In the genomic region with DNA sequence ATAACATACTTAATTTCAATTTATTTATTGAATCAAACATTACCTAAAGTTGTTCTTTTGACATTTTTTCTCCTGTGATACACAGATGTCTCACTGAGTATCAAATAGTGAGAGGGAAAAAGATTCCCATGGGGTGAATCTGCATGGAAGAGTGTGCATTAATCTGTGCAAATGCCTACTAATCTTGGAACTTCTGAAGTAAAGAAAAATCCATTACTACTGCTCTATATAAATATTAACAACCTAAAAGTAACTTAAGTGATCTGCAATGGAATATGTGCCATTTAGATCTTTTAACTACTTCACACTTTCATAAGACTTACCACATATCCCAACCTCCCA, we compare ENCODE assay signal across 28 cellular contexts.
"Had no signal": no experiment of that assay in that cellular context is flagged by ENCODE, and none has a peak within 500 bp of the region (broad histone marks: within the 10 kb centered on the region; RNA-seq: fewer than 3 reads in every experiment).

No MANE protein-coding gene starts in this region.

- H3K9ac ChIP-seq: neural progenitor cell, parathyroid adenoma had no signal

- FAIRE-seq: small intestine had no signal

- H3K9me3 ChIP-seq: ovary, psoas muscle, right lobe of liver, sigmoid colon, stomach, thoracic aorta, thyroid gland, tibial nerve, upper lobe of right lung, uterus had no signal

- H3K4me2 ChIP-seq: neural progenitor cell had no signal

- ATAC-seq: natural killer cell; stimulated activated effector memory CD8-positive, alpha-beta T cell treated with anti-CD3 and anti-CD28 coated beads, Interleukin-12 subunit alpha, Interleukin-12 subunit beta, amount 100 ng/mL, for 72 hours; stimulated activated naive B cell treated with anti-CD40 and anti-IgM and Interleukin-4, amounts not matched to agents 10 μg/mL and 1 μg/mL and 100 μg/mL, for 72 hours had no signal

- H2AFZ ChIP-seq: neural progenitor cell, parathyroid adenoma had no signal

- H3K4me3 Mint-ChIP-seq: natural killer cell; nephron; neural progenitor cell; stimulated activated effector memory CD8-positive, alpha-beta T cell treated with anti-CD3 and anti-CD28 coated beads, Interleukin-12 subunit alpha, Interleukin-12 subunit beta, amount 100 ng/mL, for 72 hours; stimulated activated naive B cell treated with anti-CD40 and anti-IgM and Interleukin-4, amounts not matched to agents 10 μg/mL and 1 μg/mL and 100 μg/mL, for 72 hours; stimulated activated naive CD8-positive, alpha-beta T cell treated with anti-CD3 and anti-CD28 coated beads, Interleukin-15, Interleukin-2, amounts not matched to agents 100 ng/mL and 50 ng/mL, for 24 hours; type B pancreatic cell had no signal

- H3K9me3 Mint-ChIP-seq: nephron; stimulated activated effector memory CD8-positive, alpha-beta T cell treated with anti-CD3 and anti-CD28 coated beads, Interleukin-12 subunit alpha, Interleukin-12 subunit beta, amount 100 ng/mL, for 72 hours; stimulated activated naive B cell treated with anti-CD40 and anti-IgM and Interleukin-4, amounts not matched to agents 10 μg/mL and 1 μg/mL and 100 μg/mL, for 72 hours; stimulated activated naive CD8-positive, alpha-beta T cell treated with anti-CD3 and anti-CD28 coated beads, Interleukin-15, Interleukin-2, amounts not matched to agents 100 ng/mL and 50 ng/mL, for 24 hours; type B pancreatic cell had no signal

- DNase-seq: natural killer cell; occipital lobe; ovary; posterior cingulate gyrus; psoas muscle; right cardiac atrium; right lobe of liver; sigmoid colon; small intestine; stimulated activated CD4-positive, alpha-beta T cell treated with anti-CD3 and anti-CD28 coated beads, Interleukin-15, amount 100 ng/mL, for 24 hours; stimulated activated CD4-positive, alpha-beta T cell treated with anti-CD3 and anti-CD28 coated beads, Interleukin-2, amount 100 ng/mL, for 24 hours; stimulated activated CD4-positive, alpha-beta T cell treated with anti-CD3 and anti-CD28 coated beads, Interleukin-2, amount 100 ng/mL, for 48 hours; stimulated activated CD4-positive, alpha-beta T cell treated with anti-CD3 and anti-CD28 coated beads, Interleukin-4, amount 100 ng/mL, for 24 hours; stimulated activated naive B cell treated with anti-CD40 and anti-IgM and Interleukin-4, amounts not matched to agents 10 μg/mL and 1 μg/mL and 100 μg/mL, for 72 hours; stimulated activated naive CD4-positive, alpha-beta T cell treated with Interleukin-2 at 50 U/mL for 16 hours; stomach; thyroid gland; upper lobe of right lung; uterus had no signal

- H3K4me1 ChIP-seq: neural progenitor cell, right lobe of liver, stomach, upper lobe of right lung had no signal

- H3K27ac Mint-ChIP-seq: natural killer cell; nephron; neural progenitor cell; stimulated activated effector memory CD8-positive, alpha-beta T cell treated with anti-CD3 and anti-CD28 coated beads, Interleukin-12 subunit alpha, Interleukin-12 subunit beta, amount 100 ng/mL, for 72 hours; stimulated activated naive B cell treated with anti-CD40 and anti-IgM and Interleukin-4, amounts not matched to agents 10 μg/mL and 1 μg/mL and 100 μg/mL, for 72 hours; stimulated activated naive CD8-positive, alpha-beta T cell treated with anti-CD3 and anti-CD28 coated beads, Interleukin-15, Interleukin-2, amounts not matched to agents 100 ng/mL and 50 ng/mL, for 24 hours; type B pancreatic cell had no signal

- H3K4me3 ChIP-seq: neural progenitor cell, ovary, psoas muscle, right lobe of liver, sigmoid colon, stomach, thoracic aorta, thyroid gland, tibial nerve, upper lobe of right lung, uterus had no signal

- H3K27me3 Mint-ChIP-seq: progenitor cell of endocrine pancreas; stimulated activated naive CD8-positive, alpha-beta T cell treated with anti-CD3 and anti-CD28 coated beads, Interleukin-15, Interleukin-2, amounts not matched to agents 100 ng/mL and 50 ng/mL, for 24 hours; type B pancreatic cell had no signal

- H3K36me3 ChIP-seq: neural progenitor cell, ovary, right lobe of liver, sigmoid colon, stomach, thoracic aorta, thyroid gland, tibial nerve, upper lobe of right lung, uterus had no signal

- H3K36me3 Mint-ChIP-seq: natural killer cell; neural progenitor cell; stimulated activated effector memory CD8-positive, alpha-beta T cell treated with anti-CD3 and anti-CD28 coated beads, Interleukin-12 subunit alpha, Interleukin-12 subunit beta, amount 100 ng/mL, for 72 hours; stimulated activated naive B cell treated with anti-CD40 and anti-IgM and Interleukin-4, amounts not matched to agents 10 μg/mL and 1 μg/mL and 100 μg/mL, for 72 hours; type B pancreatic cell had no signal

- H3K27ac ChIP-seq: neural progenitor cell, ovary, parathyroid adenoma, psoas muscle, right lobe of liver, sigmoid colon, stomach, thoracic aorta, thyroid gland, tibial nerve, upper lobe of right lung, uterus had no signal

- H3K4me1 Mint-ChIP-seq: natural killer cell; stimulated activated naive B cell treated with anti-CD40 and anti-IgM and Interleukin-4, amounts not matched to agents 10 μg/mL and 1 μg/mL and 100 μg/mL, for 72 hours had no signal

- H3K27me3 ChIP-seq: neural progenitor cell, ovary, right lobe of liver, sigmoid colon, stomach, thyroid gland, tibial nerve, upper lobe of right lung, uterus had no signal
